ENCODE assay signal across 15 cellular contexts in the genomic region with DNA sequence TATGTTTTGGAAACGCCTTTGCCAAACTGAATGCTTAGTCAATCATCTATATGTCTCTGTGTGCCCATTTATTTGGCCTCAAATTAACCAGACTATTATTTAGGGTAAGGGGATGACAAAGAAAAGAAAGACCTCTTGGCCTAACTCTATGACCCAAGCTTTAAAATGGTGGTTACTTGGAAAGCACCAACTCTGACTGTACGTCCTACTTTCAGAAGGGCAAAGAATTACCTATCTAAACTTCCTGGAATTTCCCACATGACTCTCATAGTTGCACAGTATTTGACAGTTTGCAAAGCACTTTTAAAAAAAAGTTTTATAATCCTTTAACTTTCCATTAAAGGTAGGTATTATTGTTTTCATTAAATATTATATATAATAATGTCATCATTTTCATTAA. TPM values are rescaled to one million over a fixed set of nuclear protein-coding genes. Genes with fewer than 3 reads are reported as not detected.
A peak's percentile ranks its signal among the peaks of the same experiment; 100 is the strongest.
DNase-seq lines count a peak whose midpoint lies in the region; ATAC-seq, FAIRE-seq and TF ChIP-seq lines count a peak whose summit lies in the region.
"Had no signal": no experiment of that assay in that cellular context is flagged by ENCODE, and none has a peak within 500 bp of the region (broad histone marks: within the 10 kb centered on the region; RNA-seq: fewer than 3 reads in every experiment).

No MANE protein-coding gene starts in this region.

- TF ChIP-seq EP300 in sigmoid colon (IDR thresholded peaks at IDR 0.05) = no peak

- H3K9ac ChIP-seq in kidney (ENCODE audit: low read length in 2 of 2) = no peak overlapping the region
- H3K9ac ChIP-seq: BLaER1 had no signal

- H3K4me1 ChIP-seq in kidney (ENCODE audit: control insufficient read depth in 1 of 2, insufficient read depth in 1 of 2, low read depth in 1 of 2, low read length in 2 of 2) (no peaks in the 10 kb centered on the region), sigmoid colon (no peaks in the 10 kb centered on the region)
- H3K4me1 ChIP-seq: Caco-2 had no signal

- no peaks in the 10 kb centered on the region for H3K9me3 ChIP-seq in kidney (ENCODE audit: control insufficient read depth in 1 of 2, low read length in 2 of 2)
- H3K9me3 ChIP-seq in sigmoid colon = no peaks in the 10 kb centered on the region
- H3K9me3 ChIP-seq: Caco-2 had no signal

- H3K27ac ChIP-seq in kidney (ENCODE audit: low read depth in 2 of 2, low read length in 2 of 2) (no peak overlapping the region), sigmoid colon (no peak overlapping the region)
- H3K27ac ChIP-seq: BLaER1 had no signal

- no peak overlapping the region for H3K4me3 Mint-ChIP-seq in stimulated activated naive CD8-positive, alpha-beta T cell treated with anti-CD3 and anti-CD28 coated beads, Interleukin-15, amount 100 ng/mL, for 72 hours
- H3K4me3 Mint-ChIP-seq: CD8-positive, alpha-beta memory T cell; GM23338 had no signal

- WGBS in sigmoid colon, 2 donors = 84 to 89% methylated on average over 2 of the region's 2 CpGs

- no peaks in the 10 kb centered on the region for H3K36me3 ChIP-seq in kidney (ENCODE audit: control insufficient read depth in 1 of 2, insufficient read depth in 2 of 2, low read length in 2 of 2)
- no peaks in the 10 kb centered on the region for H3K36me3 ChIP-seq in sigmoid colon

- H3K4me1 Mint-ChIP-seq in stimulated activated naive CD8-positive, alpha-beta T cell treated with anti-CD3 and anti-CD28 coated beads, Interleukin-15, amount 100 ng/mL, for 72 hours = peaks cover 27% of the 10 kb centered on the region

- ATAC-seq in stimulated activated naive CD8-positive, alpha-beta T cell treated with anti-CD3 and anti-CD28 coated beads, Interleukin-15, amount 100 ng/mL, for 72 hours = peak; percentile 43
- ATAC-seq in stimulated activated naive CD8-positive, alpha-beta T cell treated with anti-CD3 and anti-CD28 coated beads, Interleukin-15, Interleukin-2, amounts not matched to agents 100 U/mL and 50 U/mL, for 24 hours = no peak
- ATAC-seq in GM18870 (IDR thresholded peaks at IDR 0.05; ENCODE audit: unreplicated experiment) = no peak
- ATAC-seq: GM23338 had no signal

- H3K9me3 Mint-ChIP-seq in stimulated activated naive CD8-positive, alpha-beta T cell treated with anti-CD3 and anti-CD28 coated beads, Interleukin-15, amount 100 ng/mL, for 72 hours = no peaks in the 10 kb centered on the region
- H3K9me3 Mint-ChIP-seq: CD8-positive, alpha-beta memory T cell; GM23338 had no signal

- no peak overlapping the region for H3K27ac Mint-ChIP-seq in stimulated activated naive CD8-positive, alpha-beta T cell treated with anti-CD3 and anti-CD28 coated beads, Interleukin-15, amount 100 ng/mL, for 72 hours
- H3K27ac Mint-ChIP-seq: GM23338 had no signal

- TF ChIP-seq CTCF in kidney (IDR thresholded peaks at IDR 0.05; ENCODE audit: borderline replicate concordance, extremely low read depth, insufficient read depth) (no peak), sigmoid colon (IDR thresholded peaks at IDR 0.05) (no peak)

- H3K4me3 ChIP-seq in kidney (ENCODE audit: low read length in 2 of 2) (no peak overlapping the region), sigmoid colon (no peak overlapping the region)
- H3K4me3 ChIP-seq: BLaER1, GM23338 had no signal

- FAIRE-seq in RCC 7860 (lab: Jason Lieb, UNC) (peak; percentile 57), kidney (lab: Jason Lieb, UNC) (peak; percentile 52)

- DNase-seq in stimulated activated naive CD8-positive, alpha-beta T cell treated with anti-CD3 and anti-CD28 coated beads, Interleukin-15, amount 100 ng/mL, for 72 hours = no peak
- no peak for DNase-seq in stimulated activated naive CD8-positive, alpha-beta T cell treated with anti-CD3 and anti-CD28 coated beads, Interleukin-15, Interleukin-2, amounts not matched to agents 100 U/mL and 50 U/mL, for 24 hours
- DNase-seq in RCC 7860 (ENCODE audit: low spot score) (no peak), kidney (no peak), sigmoid colon (no peak), AML-193 (lab: John Stamatoyannopoulos, UW) (no peak)
- DNase-seq: Caco-2; CD8-positive, alpha-beta memory T cell; DMS53; GF-D8; H7; IMR-90 had no signal

- no peaks in the 10 kb centered on the region for H3K27me3 ChIP-seq in sigmoid colon
- H3K27me3 ChIP-seq: BLaER1 had no signal

- intact Hi-C loops in kidney (cut with DNase I) (no loop called here), sigmoid colon (cut with DNase I) (no loop called here)

- H3K27me3 Mint-ChIP-seq in stimulated activated naive CD8-positive, alpha-beta T cell treated with anti-CD3 and anti-CD28 coated beads, Interleukin-15, amount 100 ng/mL, for 72 hours = no peaks in the 10 kb centered on the region
- H3K27me3 Mint-ChIP-seq: CD8-positive, alpha-beta memory T cell had no signal

- TF ChIP-seq POLR2A in sigmoid colon (IDR thresholded peaks at IDR 0.05) = no peak

RNA-seq across cellular contexts. Expression of a gene that starts 6.3 kb away (rescaled TPM):
- total RNA-seq in kidney (44.1 TPM), sigmoid colon (10 to 100 TPM in 2 of 4 donors, 1 to 10 TPM in 2; 6.9 to 31.0 (median 9.5) TPM)
- polyA plus RNA-seq in kidney (ENCODE audit: insufficient read depth, low read depth, low replicate concordance) (115 TPM), sigmoid colon (10 to 100 TPM; 37.0 to 59.9 (median 46.2) TPM)
